Comparison of ENCODE assay signal across 21 cellular contexts in the genomic region with DNA sequence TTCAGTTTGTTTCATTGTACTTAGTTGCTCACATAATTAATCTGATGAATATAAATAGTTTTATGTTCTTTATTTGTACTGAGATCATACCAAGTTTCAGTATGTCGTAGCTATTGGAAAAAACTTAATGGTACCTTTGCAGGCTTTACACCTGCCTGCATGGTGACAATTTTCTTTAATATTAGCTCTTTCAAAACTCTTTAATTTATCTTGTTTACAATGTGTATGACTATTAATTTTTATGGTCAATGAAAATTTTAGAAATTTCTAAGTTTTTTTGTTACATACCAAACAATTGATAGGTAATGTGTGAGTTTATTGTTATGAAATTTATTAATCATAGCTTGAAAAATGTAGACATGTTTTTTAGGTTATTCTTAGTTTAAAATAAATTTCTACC.
"Had no signal": no experiment of that assay in that cellular context is flagged by ENCODE, and none has a peak within 500 bp of the region (broad histone marks: within the 10 kb centered on the region; RNA-seq: fewer than 3 reads in every experiment).

No MANE protein-coding gene starts in this region.

- DNase-seq: activated CD4-positive, alpha-beta T cell treated with anti-CD3 and anti-CD28 coated beads, Interleukin-2, amount 10 ng/mL, durations not matched to agents 7 days and 5 days; activated CD8-positive, alpha-beta memory T cell treated with anti-CD3 and anti-CD28 coated beads for 24 hours; activated effector memory CD4-positive, alpha-beta T cell treated with Interleukin-2 at 50 U/mL for 16 hours; activated naive CD4-positive, alpha-beta T cell treated with anti-CD3 and anti-CD28 coated beads, Interleukin-2, amount 10 ng/mL, durations not matched to agents 7 days and 5 days; activated naive CD8-positive, alpha-beta T cell treated with anti-CD3 and anti-CD28 coated beads, Interleukin-2, amount 50 U/mL, for 24 hours; activated T-cell treated with anti-CD3 and anti-CD28 coated beads, Interleukin-2, amount 50 U/mL, for 48 hours; anterior cingulate cortex; brain microvascular endothelial cell; left colon; pancreas; stimulated activated CD4-positive, alpha-beta T cell treated with anti-CD3 and anti-CD28 coated beads, Interleukin-2, amount 100 ng/mL, for 24 hours; stimulated activated naive CD4-positive, alpha-beta T cell treated with Interleukin-2 at 50 U/mL for 16 hours; substantia nigra; T1000; tibial artery; uterus had no signal

- H3K27ac Mint-ChIP-seq: activated CD4-positive, alpha-beta T cell treated with anti-CD3 and anti-CD28 coated beads, Interleukin-2, amount 10 ng/mL, durations not matched to agents 7 days and 5 days; activated naive CD4-positive, alpha-beta T cell treated with anti-CD3 and anti-CD28 coated beads, Interleukin-2, amount 10 ng/mL, durations not matched to agents 7 days and 5 days; activated naive CD8-positive, alpha-beta T cell treated with anti-CD3 and anti-CD28 coated beads, Interleukin-2, amount 50 U/mL, for 24 hours had no signal

- H3K4me3 Mint-ChIP-seq: activated CD4-positive, alpha-beta T cell treated with anti-CD3 and anti-CD28 coated beads, Interleukin-2, amount 10 ng/mL, durations not matched to agents 7 days and 5 days; activated naive CD4-positive, alpha-beta T cell treated with anti-CD3 and anti-CD28 coated beads, Interleukin-2, amount 10 ng/mL, durations not matched to agents 7 days and 5 days; activated naive CD8-positive, alpha-beta T cell treated with anti-CD3 and anti-CD28 coated beads, Interleukin-2, amount 50 U/mL, for 24 hours; mesothelial cell of epicardium had no signal

- FAIRE-seq: endometrium, frontal cortex, pancreas had no signal

- H3K4me3 ChIP-seq: coronary artery, lung, pancreas, tibial artery, uterus had no signal

- H3K9me3 Mint-ChIP-seq: activated naive CD4-positive, alpha-beta T cell treated with anti-CD3 and anti-CD28 coated beads, Interleukin-2, amount 10 ng/mL, durations not matched to agents 7 days and 5 days; activated naive CD8-positive, alpha-beta T cell treated with anti-CD3 and anti-CD28 coated beads, Interleukin-2, amount 50 U/mL, for 24 hours; mesothelial cell of epicardium had no signal

- ATAC-seq: activated naive CD8-positive, alpha-beta T cell treated with anti-CD3 and anti-CD28 coated beads, Interleukin-2, amount 50 U/mL, for 24 hours; left colon; pancreas had no signal

- H3K36me3 Mint-ChIP-seq: mesothelial cell of epicardium had no signal

- H3K27ac ChIP-seq: brain microvascular endothelial cell, coronary artery, pancreas had no signal

- H3K36me3 ChIP-seq: brain microvascular endothelial cell, pancreas, tibial artery, uterus had no signal

- H3K27me3 Mint-ChIP-seq: activated CD4-positive, alpha-beta T cell treated with anti-CD3 and anti-CD28 coated beads, Interleukin-2, amount 10 ng/mL, durations not matched to agents 7 days and 5 days; activated naive CD8-positive, alpha-beta T cell treated with anti-CD3 and anti-CD28 coated beads, Interleukin-2, amount 50 U/mL, for 24 hours had no signal

- H3K27me3 ChIP-seq: brain microvascular endothelial cell, pancreas, tibial artery, uterus had no signal

- H3K9me3 ChIP-seq: pancreas, tibial artery, uterus had no signal
